Comparison of ENCODE assay signal across 9 cellular contexts in genomic region chr10:373516-374309, GRCh38.
A peak's percentile ranks its signal among the peaks of the same experiment; 100 is the strongest.
DNase-seq lines count a peak whose midpoint lies in the region; ATAC-seq and TF ChIP-seq lines count a peak whose summit lies in the region.
"Had no signal": no experiment of that assay in that cellular context is flagged by ENCODE, and none has a peak within 500 bp of the region (broad histone marks: within the 10 kb centered on the region; RNA-seq: fewer than 3 reads in every experiment).

No MANE protein-coding gene starts in this region.

- H3K9me3 ChIP-seq in uterus, result no peaks in the 10 kb centered on the region

- TF ChIP-seq POLR2A in uterus (IDR thresholded peaks at IDR 0.05), result no peak

- no peak for TF ChIP-seq CTCF in uterus (IDR thresholded peaks at IDR 0.05)

- ATAC-seq in GM19467 (IDR thresholded peaks at IDR 0.05; ENCODE audit: unreplicated experiment), result no peak
- no peak for ATAC-seq in GM21576 (IDR thresholded peaks at IDR 0.05; ENCODE audit: unreplicated experiment)
- ATAC-seq: activated T-helper 17 cell treated with anti-CD3 and anti-CD28 coated beads, Interleukin-2, amount 50 U/mL, for 72 hours had no signal

- no peaks in the 10 kb centered on the region for H3K27me3 ChIP-seq in uterus

- no peak overlapping the region for H3K4me3 ChIP-seq in uterus

- intact Hi-C loops in uterus (cut with DNase I; ENCODE audit: low total_unique reads), result no loop called here

- DNase-seq in NCI-H2107 treated with DMSO at 0.1 percent for 48 hours (lab: John Stamatoyannopoulos, UW; ENCODE audit: unreplicated experiment) (peak; percentile 50), NCI-H2107 (lab: John Stamatoyannopoulos, UW) (no peak), amniotic epithelial cell (ENCODE audit: low read depth) (peak; percentile 86), kidney glomerular epithelial cell (lab: John Stamatoyannopoulos, UW) (peak; percentile 68), uterus (peak; percentile 36 to 37)
- DNase-seq in activated CD4-positive, alpha-beta T cell treated with anti-CD3 and anti-CD28 coated beads for 1 hour, result no peak

- H3K36me3 ChIP-seq in uterus, result no peaks in the 10 kb centered on the region

- H3K4me1 ChIP-seq in uterus, result peaks cover 0 to 6% of the 10 kb centered on the region in 2 donors

- peak overlapping the region; percentile 45 to 66 for H3K27ac ChIP-seq in uterus

Comparison
In these comparisons a context has a peak if more than half of its experiments do, and no peak if none do; other contexts are left out.
1. DNase-seq: peak in NCI-H2107 treated with DMSO at 0.1 percent for 48 hours (single experiment), amniotic epithelial cell (single experiment), kidney glomerular epithelial cell (single experiment) and uterus (2 of 2); none in NCI-H2107 (single experiment) and activated CD4-positive, alpha-beta T cell treated with anti-CD3 and anti-CD28 coated beads for 1 hour (single experiment).